Comparison of ENCODE assay signal across 30 cellular contexts in the genomic region with DNA sequence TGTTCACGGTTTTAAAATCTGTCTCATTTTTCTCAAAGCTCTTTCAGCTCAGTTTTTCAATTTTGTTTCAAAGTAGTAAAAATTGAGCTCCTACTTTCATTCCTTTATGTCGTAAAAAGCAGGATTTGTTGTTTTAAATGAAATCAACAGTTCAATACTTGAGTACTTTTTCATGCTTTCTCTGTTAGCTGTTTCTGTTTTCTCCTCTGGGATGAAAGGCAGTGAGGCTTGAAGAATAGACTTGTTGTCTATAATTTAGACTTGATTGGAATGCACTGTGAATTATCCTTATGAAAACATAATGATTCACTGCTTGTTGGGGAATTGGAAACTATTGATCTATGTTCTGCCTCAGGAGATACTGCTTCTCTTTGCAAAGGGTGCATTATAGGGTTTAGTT.
"Had no signal": no experiment of that assay in that cellular context is flagged by ENCODE, and none has a peak within 500 bp of the region (broad histone marks: within the 10 kb centered on the region; RNA-seq: fewer than 3 reads in every experiment).

No MANE protein-coding gene starts in this region.

- H3K4me1 Mint-ChIP-seq: activated naive CD8-positive, alpha-beta T cell treated with anti-CD3 and anti-CD28 coated beads for 36 hours; mesothelial cell of epicardium; naive B cell had no signal

- H3K27ac ChIP-seq: adrenal gland, ascending aorta, brain microvascular endothelial cell, epithelial cell of prostate, esophagus squamous epithelium, tibial artery, WERI-Rb-1 had no signal

- DNase-seq: activated CD4-positive, alpha-beta memory T cell treated with anti-CD3 and anti-CD28 coated beads for 36 hours; activated CD4-positive, alpha-beta T cell treated with anti-CD3 and anti-CD28 coated beads for 48 hours; activated CD8-positive, alpha-beta memory T cell treated with anti-CD3 and anti-CD28 coated beads, Interleukin-2, amount 50 U/mL, for 4 hours; activated effector memory CD4-positive, alpha-beta T cell treated with anti-CD3 and anti-CD28 coated beads, Interleukin-2, amount 50 U/mL, for 16 hours; activated naive CD4-positive, alpha-beta T cell treated with anti-CD3 and anti-CD28 coated beads for 36 hours; activated naive CD8-positive, alpha-beta T cell treated with anti-CD3 and anti-CD28 coated beads for 36 hours; activated T-cell treated with anti-CD3 and anti-CD28 coated beads, Interleukin-2, amount 50 U/mL, for 1 hour; adrenal gland; brain microvascular endothelial cell; central memory CD4-positive, alpha-beta T cell; esophagus squamous epithelium; left cardiac atrium; naive B cell; occipital lobe; posterior cingulate gyrus; stimulated activated CD4-positive, alpha-beta T cell treated with anti-CD3 and anti-CD28 coated beads, Interleukin-12 subunit alpha, Interleukin-12 subunit beta, amount 100 ng/mL, for 4 hours; stimulated activated CD4-positive, alpha-beta T cell treated with anti-CD3 and anti-CD28 coated beads, Interleukin-4, amount 100 ng/mL, for 1 hour; SW 1271; T1000; tibial artery; WERI-Rb-1 had no signal

- H3K4me3 Mint-ChIP-seq: activated CD4-positive, alpha-beta memory T cell treated with anti-CD3 and anti-CD28 coated beads for 36 hours; activated naive CD4-positive, alpha-beta T cell treated with anti-CD3 and anti-CD28 coated beads for 36 hours; activated naive CD8-positive, alpha-beta T cell treated with anti-CD3 and anti-CD28 coated beads for 36 hours; activated T-helper 1 cell treated with anti-CD3 and anti-CD28 coated beads, Interleukin-12 subunit alpha, Interleukin-12 subunit beta, Interleukin-2, Interleukin-4 antibody, amounts not matched to agents 30 ng/mL and 10 ng/mL and 1 ng/mL, durations not matched to agents 14 hours and 24 hours and 36 hours; mesothelial cell of epicardium; naive B cell; neural crest cell; stimulated activated naive CD8-positive, alpha-beta T cell treated with anti-CD3 and anti-CD28 coated beads, Interleukin-15, Interleukin-2, amounts not matched to agents 100 ng/mL and 50 ng/mL, for 24 hours; T-helper 1 cell treated with Interleukin-12 subunit alpha and Interleukin-12 subunit beta and Interleukin-4 antibody, amounts not matched to agents 30 μg/mL and 1 μg/mL, for 36 hours had no signal

- H3K9me3 Mint-ChIP-seq: activated CD4-positive, alpha-beta memory T cell treated with anti-CD3 and anti-CD28 coated beads for 36 hours; activated naive CD4-positive, alpha-beta T cell treated with anti-CD3 and anti-CD28 coated beads for 36 hours; activated naive CD8-positive, alpha-beta T cell treated with anti-CD3 and anti-CD28 coated beads for 36 hours; activated T-helper 1 cell treated with anti-CD3 and anti-CD28 coated beads, Interleukin-12 subunit alpha, Interleukin-12 subunit beta, Interleukin-2, Interleukin-4 antibody, amounts not matched to agents 30 ng/mL and 10 ng/mL and 1 ng/mL, durations not matched to agents 14 hours and 24 hours and 36 hours; naive B cell; stimulated activated naive CD8-positive, alpha-beta T cell treated with anti-CD3 and anti-CD28 coated beads, Interleukin-15, Interleukin-2, amounts not matched to agents 100 ng/mL and 50 ng/mL, for 24 hours; T-helper 1 cell treated with Interleukin-12 subunit alpha and Interleukin-12 subunit beta and Interleukin-4 antibody, amounts not matched to agents 30 μg/mL and 1 μg/mL, for 36 hours had no signal

- ATAC-seq: activated CD4-positive, CD25-positive, alpha-beta regulatory T cell treated with anti-CD3 and anti-CD28 coated beads, Interleukin-2, amount 50 U/mL, for 24 hours; left cardiac atrium; sciatic nerve had no signal

- H3K27me3 Mint-ChIP-seq: activated CD4-positive, alpha-beta memory T cell treated with anti-CD3 and anti-CD28 coated beads for 36 hours; activated naive CD8-positive, alpha-beta T cell treated with anti-CD3 and anti-CD28 coated beads for 36 hours; stimulated activated naive CD8-positive, alpha-beta T cell treated with anti-CD3 and anti-CD28 coated beads, Interleukin-15, Interleukin-2, amounts not matched to agents 100 ng/mL and 50 ng/mL, for 24 hours had no signal

- H3K27ac Mint-ChIP-seq: activated CD4-positive, alpha-beta memory T cell treated with anti-CD3 and anti-CD28 coated beads for 36 hours; activated naive CD4-positive, alpha-beta T cell treated with anti-CD3 and anti-CD28 coated beads for 36 hours; activated naive CD8-positive, alpha-beta T cell treated with anti-CD3 and anti-CD28 coated beads for 36 hours; activated T-helper 1 cell treated with anti-CD3 and anti-CD28 coated beads, Interleukin-12 subunit alpha, Interleukin-12 subunit beta, Interleukin-2, Interleukin-4 antibody, amounts not matched to agents 30 ng/mL and 10 ng/mL and 1 ng/mL, durations not matched to agents 14 hours and 24 hours and 36 hours; mesothelial cell of epicardium; stimulated activated naive CD8-positive, alpha-beta T cell treated with anti-CD3 and anti-CD28 coated beads, Interleukin-15, Interleukin-2, amounts not matched to agents 100 ng/mL and 50 ng/mL, for 24 hours; T-helper 1 cell treated with Interleukin-12 subunit alpha and Interleukin-12 subunit beta and Interleukin-4 antibody, amounts not matched to agents 30 μg/mL and 1 μg/mL, for 36 hours had no signal

- H3K36me3 Mint-ChIP-seq: activated CD4-positive, alpha-beta memory T cell treated with anti-CD3 and anti-CD28 coated beads for 36 hours; activated naive CD8-positive, alpha-beta T cell treated with anti-CD3 and anti-CD28 coated beads for 36 hours; mesothelial cell of epicardium; naive B cell had no signal
